Comparison of ENCODE assay signal across 1 cellular context in the genomic region with DNA sequence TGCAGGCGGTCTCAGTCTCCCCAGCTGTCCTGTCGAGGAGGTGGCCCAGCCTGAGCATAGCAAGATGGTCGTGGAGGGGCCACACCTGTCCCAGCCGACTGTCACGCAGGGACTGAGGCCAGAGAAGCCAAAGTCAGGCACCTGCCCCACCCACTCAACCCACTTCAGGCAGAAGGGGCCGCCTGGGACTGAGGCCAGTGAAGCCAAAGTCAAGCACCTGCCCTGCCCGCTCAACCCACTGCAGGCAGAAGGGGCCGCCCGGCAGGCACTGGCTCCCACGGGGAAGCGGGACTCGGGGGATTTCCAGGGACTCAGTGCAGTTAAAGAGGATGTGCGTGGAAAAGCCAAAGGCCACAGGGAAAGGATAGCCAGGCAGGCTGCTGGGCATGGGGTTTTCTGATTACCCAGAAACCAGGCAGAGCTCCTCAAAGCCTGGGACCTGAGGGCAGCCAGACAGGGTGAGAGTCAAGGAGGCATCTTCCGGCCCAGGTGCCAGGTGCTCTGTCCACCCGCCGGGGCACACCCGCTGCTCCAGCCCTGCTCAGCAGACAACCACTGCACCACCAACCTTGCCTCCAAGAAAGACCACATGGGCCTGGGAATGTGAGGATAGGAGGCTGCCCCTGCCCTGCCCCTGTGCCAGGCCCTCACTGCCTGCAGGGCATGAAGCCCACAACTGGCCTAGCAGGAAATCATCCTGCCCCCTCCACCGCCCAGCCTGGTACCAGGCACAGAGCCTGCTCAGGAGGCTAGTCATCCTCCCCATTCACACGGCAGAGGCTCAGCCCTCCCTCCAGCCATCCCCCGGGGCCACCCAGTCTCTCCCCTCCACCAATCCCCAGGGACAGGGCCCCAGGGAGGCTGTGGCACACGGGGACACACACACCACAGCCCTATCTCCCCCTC.
TF ChIP-seq lines count a peak whose summit lies in the region.

No MANE protein-coding gene starts in this region.

TF ChIP-seq in HCT116, 20 proteins besides CTCF, POLR2A, EP300 and RAD21:
- TF ChIP-seq MAX (IDR thresholded peaks at IDR 0.05) (no peak), EZH2phosphoT487 (IDR thresholded peaks at IDR 0.05; ENCODE audit: borderline replicate concordance) (no peak), TCF7L2 (IDR thresholded peaks at IDR 0.05; ENCODE audit: borderline replicate concordance, extremely low read depth, insufficient read depth, insufficient read length) (no peak), ZFX (IDR thresholded peaks at IDR 0.05) (no peak), SIN3A (IDR thresholded peaks at IDR 0.05; ENCODE audit: low read depth) (no peak), EGR1 (IDR thresholded peaks at IDR 0.05; ENCODE audit: low read depth) (no peak), POLR2AphosphoS5 (IDR thresholded peaks at IDR 0.05; ENCODE audit: low read depth, low read length) (no peak), ATF3 (IDR thresholded peaks at IDR 0.05) (no peak), EZH2 (IDR thresholded peaks at IDR 0.05) (no peak), ZNF274 (IDR thresholded peaks at IDR 0.05; ENCODE audit: low read depth, low read length) (no peak), YY1 (IDR thresholded peaks at IDR 0.05; ENCODE audit: extremely low read depth, insufficient replicate concordance, low read depth, low read length) (no peak), SRF (IDR thresholded peaks at IDR 0.05; ENCODE audit: low read depth) (no peak), SP1 (IDR thresholded peaks at IDR 0.05; ENCODE audit: low read depth) (no peak), CEBPB (IDR thresholded peaks at IDR 0.05; ENCODE audit: low read depth) (no peak), ELF1 (IDR thresholded peaks at IDR 0.05; ENCODE audit: borderline replicate concordance, low read depth) (no peak), REST (IDR thresholded peaks at IDR 0.05; ENCODE audit: low read depth) (no peak), JUND (IDR thresholded peaks at IDR 0.05) (no peak), CBX3 (IDR thresholded peaks at IDR 0.05; ENCODE audit: low read depth) (no peak)
